8 cellular contexts compared by ENCODE assay signal in genomic region chr20:46132705-46133120, GRCh38. TPM values are rescaled to one million over a fixed set of nuclear protein-coding genes. Genes with fewer than 3 reads are reported as not detected.
A peak's percentile ranks its signal among the peaks of the same experiment; 100 is the strongest.
DNase-seq lines count a peak whose midpoint lies in the region; ATAC-seq lines count a peak whose summit lies in the region.

No MANE protein-coding gene starts in this region.

- H3K27me3 Mint-ChIP-seq in activated CD4-positive, alpha-beta memory T cell treated with anti-CD3 and anti-CD28 coated beads, Interleukin-2, amount 10 ng/mL, durations not matched to agents 7 days and 5 days = peaks cover 20% of the 10 kb centered on the region

- DNase-seq in DMS 273 (lab: John Stamatoyannopoulos, UW; ENCODE audit: unreplicated experiment) (peak; percentile 91), NCI-H82 (lab: John Stamatoyannopoulos, UW) (peak; percentile 88), mesenteric fat pad (ENCODE audit: low spot score) (peak; percentile 92), GF-D8 (lab: John Stamatoyannopoulos, UW) (no peak)
- peak; percentile 54 for DNase-seq in activated CD4-positive, alpha-beta memory T cell treated with anti-CD3 and anti-CD28 coated beads, Interleukin-2, amount 10 ng/mL, durations not matched to agents 7 days and 5 days
- DNase-seq in effector CD8-positive, alpha-beta T cell (lab: John Stamatoyannopoulos, UW) = peak; percentile 22
- DNase-seq in stimulated activated CD8-positive, alpha-beta memory T cell treated with anti-CD3 and anti-CD28 coated beads, Interleukin-15, amount 100 ng/mL, for 48 hours (ENCODE audit: low read depth in 2 of 2) = peak; percentile 50 to 51

- CTCF ChIA-PET in activated CD4-positive, alpha-beta memory T cell treated with anti-CD3 and anti-CD28 coated beads, Interleukin-2, amount 10 ng/mL, durations not matched to agents 7 days and 5 days (lab: Charles Lee) = interaction anchor here (0.6 to 1.8 kb wide), 7 partner anchors 12 to 310 kb away, joined by 3 to 8 read pairs (median 4); partner anchors contain the start of gene CD40

- ATAC-seq in HG03045 (IDR thresholded peaks at IDR 0.05; ENCODE audit: unreplicated experiment) = peak; percentile 47

- H3K9me3 Mint-ChIP-seq in activated CD4-positive, alpha-beta memory T cell treated with anti-CD3 and anti-CD28 coated beads, Interleukin-2, amount 10 ng/mL, durations not matched to agents 7 days and 5 days = no peaks in the 10 kb centered on the region

- H3K36me3 Mint-ChIP-seq in activated CD4-positive, alpha-beta memory T cell treated with anti-CD3 and anti-CD28 coated beads, Interleukin-2, amount 10 ng/mL, durations not matched to agents 7 days and 5 days (ENCODE audit: low read depth) = no peaks in the 10 kb centered on the region

- H3K27ac Mint-ChIP-seq in activated CD4-positive, alpha-beta memory T cell treated with anti-CD3 and anti-CD28 coated beads, Interleukin-2, amount 10 ng/mL, durations not matched to agents 7 days and 5 days = no peak overlapping the region

- H3K4me1 Mint-ChIP-seq in activated CD4-positive, alpha-beta memory T cell treated with anti-CD3 and anti-CD28 coated beads, Interleukin-2, amount 10 ng/mL, durations not matched to agents 7 days and 5 days = no peaks in the 10 kb centered on the region

- POLR2A ChIA-PET in activated CD4-positive, alpha-beta memory T cell treated with anti-CD3 and anti-CD28 coated beads, Interleukin-2, amount 10 ng/mL, durations not matched to agents 7 days and 5 days (lab: Charles Lee) = no interaction called here

- H3K4me3 Mint-ChIP-seq in activated CD4-positive, alpha-beta memory T cell treated with anti-CD3 and anti-CD28 coated beads, Interleukin-2, amount 10 ng/mL, durations not matched to agents 7 days and 5 days = no peak overlapping the region

RNA-seq across cellular contexts. Expression of gene CD40, which starts 14.6 kb away (rescaled TPM):
- under 1 TPM; 0.88 to 0.93 TPM for total RNA-seq in activated CD4-positive, alpha-beta memory T cell treated with anti-CD3 and anti-CD28 coated beads, Interleukin-2, amount 10 ng/mL, durations not matched to agents 7 days and 5 days
- 17.3 TPM for total RNA-seq in mesenteric fat pad

RNA-seq across cellular contexts. Expression of gene NCOA5, which starts 43.0 kb away (rescaled TPM):
- 10 to 100 TPM; 24.6 to 26.3 TPM for total RNA-seq in activated CD4-positive, alpha-beta memory T cell treated with anti-CD3 and anti-CD28 coated beads, Interleukin-2, amount 10 ng/mL, durations not matched to agents 7 days and 5 days
- total RNA-seq in mesenteric fat pad = 23.3 TPM
